ENCODE assay signal across 16 cellular contexts in genomic region chr12:17278946-17279345, GRCh38.
DNase-seq lines count a peak whose midpoint lies in the region; ATAC-seq, FAIRE-seq and TF ChIP-seq lines count a peak whose summit lies in the region.
"Had no signal": no experiment of that assay in that cellular context is flagged by ENCODE, and none has a peak within 500 bp of the region (broad histone marks: within the 10 kb centered on the region; RNA-seq: fewer than 3 reads in every experiment).

No MANE protein-coding gene starts in this region.

- DNase-seq in Caki2 (ENCODE audit: low read depth) (peak; percentile 4), HFFc6 (no peak), RCC 7860 (ENCODE audit: low spot score) (no peak), nephron progenitor cell (no peak), A172 (ENCODE audit: low spot score) (no peak)
- no peak for DNase-seq in activated CD4-positive, alpha-beta T cell treated with anti-CD3 and anti-CD28 coated beads, Interleukin-2, amount 10 ng/mL, durations not matched to agents 7 days and 5 days
- no peak for DNase-seq in activated CD8-positive, alpha-beta memory T cell treated with anti-CD3 and anti-CD28 coated beads, Interleukin-2, amount 10 ng/mL, durations not matched to agents 7 days and 5 days
- DNase-seq: activated CD4-positive, alpha-beta T cell treated with anti-CD3 and anti-CD28 coated beads for 1 hour; activated T-cell treated with anti-CD3 and anti-CD28 coated beads for 4 hours; CD4-positive, alpha-beta T cell; KBM-7; NCI-H187 treated with DMSO at 0.1 percent for 48 hours; T-cell had no signal

- H3K4me1 Mint-ChIP-seq in HFFc6 (ENCODE audit: low read depth) = no peaks in the 10 kb centered on the region
- H3K4me1 Mint-ChIP-seq in nephron progenitor cell = no peaks in the 10 kb centered on the region
- H3K4me1 Mint-ChIP-seq in activated CD4-positive, alpha-beta T cell treated with anti-CD3 and anti-CD28 coated beads, Interleukin-2, amount 10 ng/mL, durations not matched to agents 7 days and 5 days = no peaks in the 10 kb centered on the region
- no peaks in the 10 kb centered on the region for H3K4me1 Mint-ChIP-seq in activated CD8-positive, alpha-beta memory T cell treated with anti-CD3 and anti-CD28 coated beads, Interleukin-2, amount 10 ng/mL, durations not matched to agents 7 days and 5 days
- H3K4me1 Mint-ChIP-seq: T-cell had no signal

- H3K4me3 Mint-ChIP-seq in HFFc6 = no peak overlapping the region
- no peak overlapping the region for H3K4me3 Mint-ChIP-seq in nephron progenitor cell
- no peak overlapping the region for H3K4me3 Mint-ChIP-seq in activated CD4-positive, alpha-beta T cell treated with anti-CD3 and anti-CD28 coated beads, Interleukin-2, amount 10 ng/mL, durations not matched to agents 7 days and 5 days
- H3K4me3 Mint-ChIP-seq in activated CD8-positive, alpha-beta memory T cell treated with anti-CD3 and anti-CD28 coated beads, Interleukin-2, amount 10 ng/mL, durations not matched to agents 7 days and 5 days = no peak overlapping the region
- H3K4me3 Mint-ChIP-seq: activated naive CD8-positive, alpha-beta T cell; CD4-positive, alpha-beta T cell; T-cell had no signal

- H3K27ac Mint-ChIP-seq in HFFc6 (no peak overlapping the region), nephron progenitor cell (no peak overlapping the region)
- no peak overlapping the region for H3K27ac Mint-ChIP-seq in activated CD4-positive, alpha-beta T cell treated with anti-CD3 and anti-CD28 coated beads, Interleukin-2, amount 10 ng/mL, durations not matched to agents 7 days and 5 days
- no peak overlapping the region for H3K27ac Mint-ChIP-seq in activated CD8-positive, alpha-beta memory T cell treated with anti-CD3 and anti-CD28 coated beads, Interleukin-2, amount 10 ng/mL, durations not matched to agents 7 days and 5 days
- H3K27ac Mint-ChIP-seq: activated naive CD8-positive, alpha-beta T cell; CD4-positive, alpha-beta T cell; T-cell had no signal

- FAIRE-seq in RCC 7860 (lab: Jason Lieb, UNC) = peak; percentile 40
- FAIRE-seq: endothelial cell of umbilical vein, G401.6 had no signal

- POLR2A ChIA-PET in activated CD4-positive, alpha-beta T cell treated with anti-CD3 and anti-CD28 coated beads, Interleukin-2, amount 10 ng/mL, durations not matched to agents 7 days and 5 days (lab: Charles Lee) = no interaction called here

- ATAC-seq in activated CD8-positive, alpha-beta memory T cell treated with anti-CD3 and anti-CD28 coated beads, Interleukin-2, amount 10 ng/mL, durations not matched to agents 7 days and 5 days = no peak
- ATAC-seq: T-cell had no signal

- CTCF ChIA-PET in activated CD4-positive, alpha-beta T cell treated with anti-CD3 and anti-CD28 coated beads, Interleukin-2, amount 10 ng/mL, durations not matched to agents 7 days and 5 days (lab: Charles Lee) = no interaction called here
- CTCF ChIA-PET in activated CD8-positive, alpha-beta memory T cell treated with anti-CD3 and anti-CD28 coated beads, Interleukin-2, amount 10 ng/mL, durations not matched to agents 7 days and 5 days (lab: Charles Lee) = no interaction called here

- H3K27me3 Mint-ChIP-seq in HFFc6 (ENCODE audit: insufficient read depth) = no peaks in the 10 kb centered on the region
- no peaks in the 10 kb centered on the region for H3K27me3 Mint-ChIP-seq in nephron progenitor cell (ENCODE audit: low read depth, poor library complexity)
- no peaks in the 10 kb centered on the region for H3K27me3 Mint-ChIP-seq in activated CD4-positive, alpha-beta T cell treated with anti-CD3 and anti-CD28 coated beads, Interleukin-2, amount 10 ng/mL, durations not matched to agents 7 days and 5 days
- H3K27me3 Mint-ChIP-seq in activated CD8-positive, alpha-beta memory T cell treated with anti-CD3 and anti-CD28 coated beads, Interleukin-2, amount 10 ng/mL, durations not matched to agents 7 days and 5 days = no peaks in the 10 kb centered on the region
- H3K27me3 Mint-ChIP-seq: activated naive CD8-positive, alpha-beta T cell; CD4-positive, alpha-beta T cell; T-cell had no signal

- in situ Hi-C loops in Caki2 (cut with HindIII; ENCODE audit: low pct_unique_long_range_greater_than_20kb, low sequenced_read_pairs) = no loop called here

- TF ChIP-seq CTCF in HFFc6 (IDR thresholded peaks at IDR 0.05) (peak; percentile 42), nephron progenitor cell (IDR thresholded peaks at IDR 0.05) (peak; percentile 26)

- peaks cover 32% of the 10 kb centered on the region for H3K9me3 Mint-ChIP-seq in HFFc6
- peaks cover 11% of the 10 kb centered on the region for H3K9me3 Mint-ChIP-seq in nephron progenitor cell
- peaks cover 15% of the 10 kb centered on the region for H3K9me3 Mint-ChIP-seq in activated CD4-positive, alpha-beta T cell treated with anti-CD3 and anti-CD28 coated beads, Interleukin-2, amount 10 ng/mL, durations not matched to agents 7 days and 5 days
- H3K9me3 Mint-ChIP-seq in activated CD8-positive, alpha-beta memory T cell treated with anti-CD3 and anti-CD28 coated beads, Interleukin-2, amount 10 ng/mL, durations not matched to agents 7 days and 5 days (ENCODE audit: low read depth) = peaks cover 11% of the 10 kb centered on the region

- H3K36me3 Mint-ChIP-seq in HFFc6 (ENCODE audit: low read depth) (no peaks in the 10 kb centered on the region), nephron progenitor cell (ENCODE audit: low read depth) (no peaks in the 10 kb centered on the region)
- no peaks in the 10 kb centered on the region for H3K36me3 Mint-ChIP-seq in activated CD4-positive, alpha-beta T cell treated with anti-CD3 and anti-CD28 coated beads, Interleukin-2, amount 10 ng/mL, durations not matched to agents 7 days and 5 days (ENCODE audit: low read depth)
- no peaks in the 10 kb centered on the region for H3K36me3 Mint-ChIP-seq in activated CD8-positive, alpha-beta memory T cell treated with anti-CD3 and anti-CD28 coated beads, Interleukin-2, amount 10 ng/mL, durations not matched to agents 7 days and 5 days
- H3K36me3 Mint-ChIP-seq: activated naive CD8-positive, alpha-beta T cell; T-cell had no signal
